1 cellular context compared by ENCODE assay signal in genomic region chr4:182938213-182938645, GRCh38.
TF ChIP-seq lines count a peak whose summit lies in the region.

No MANE protein-coding gene starts in this region.

TF ChIP-seq in GM12878, 131 proteins besides CTCF, POLR2A, EP300 and RAD21 (continued from another document):
- TF ChIP-seq, protein P1, sequence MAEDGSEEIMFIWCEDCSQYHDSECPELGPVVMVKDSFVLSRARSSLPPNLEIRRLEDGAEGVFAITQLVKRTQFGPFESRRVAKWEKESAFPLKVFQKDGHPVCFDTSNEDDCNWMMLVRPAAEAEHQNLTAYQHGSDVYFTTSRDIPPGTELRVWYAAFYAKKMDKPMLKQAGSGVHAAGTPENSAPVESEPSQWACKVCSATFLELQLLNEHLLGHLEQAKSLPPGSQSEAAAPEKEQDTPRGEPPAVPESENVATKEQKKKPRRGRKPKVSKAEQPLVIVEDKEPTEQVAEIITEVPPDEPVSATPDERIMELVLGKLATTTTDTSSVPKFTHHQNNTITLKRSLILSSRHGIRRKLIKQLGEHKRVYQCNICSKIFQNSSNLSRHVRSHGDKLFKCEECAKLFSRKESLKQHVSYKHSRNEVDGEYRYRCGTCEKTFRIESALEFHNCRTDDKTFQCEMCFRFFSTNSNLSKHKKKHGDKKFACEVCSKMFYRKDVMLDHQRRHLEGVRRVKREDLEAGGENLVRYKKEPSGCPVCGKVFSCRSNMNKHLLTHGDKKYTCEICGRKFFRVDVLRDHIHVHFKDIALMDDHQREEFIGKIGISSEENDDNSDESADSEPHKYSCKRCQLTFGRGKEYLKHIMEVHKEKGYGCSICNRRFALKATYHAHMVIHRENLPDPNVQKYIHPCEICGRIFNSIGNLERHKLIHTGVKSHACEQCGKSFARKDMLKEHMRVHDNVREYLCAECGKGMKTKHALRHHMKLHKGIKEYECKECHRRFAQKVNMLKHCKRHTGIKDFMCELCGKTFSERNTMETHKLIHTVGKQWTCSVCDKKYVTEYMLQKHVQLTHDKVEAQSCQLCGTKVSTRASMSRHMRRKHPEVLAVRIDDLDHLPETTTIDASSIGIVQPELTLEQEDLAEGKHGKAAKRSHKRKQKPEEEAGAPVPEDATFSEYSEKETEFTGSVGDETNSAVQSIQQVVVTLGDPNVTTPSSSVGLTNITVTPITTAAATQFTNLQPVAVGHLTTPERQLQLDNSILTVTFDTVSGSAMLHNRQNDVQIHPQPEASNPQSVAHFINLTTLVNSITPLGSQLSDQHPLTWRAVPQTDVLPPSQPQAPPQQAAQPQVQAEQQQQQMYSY (CRISPR knock-in tag; IDR thresholded peaks at IDR 0.05): no peak
- TF ChIP-seq SP1 (IDR thresholded peaks at IDR 0.05; ENCODE audit: low read depth, low read length) (no peak), BCL3 (IDR thresholded peaks at IDR 0.05; ENCODE audit: borderline replicate concordance, insufficient read depth, low read depth, low read length, poor library complexity, severe bottlenecking) (no peak), RB1 (IDR thresholded peaks at IDR 0.05; ENCODE audit: borderline replicate concordance) (peak; percentile 54; the same call in 1 of the 2 replicates), YY1 (IDR thresholded peaks at IDR 0.05; ENCODE audit: low read depth, low read length) (peak; percentile 45; the same call in 1 of the 2 replicates), FOXM1 (IDR thresholded peaks at IDR 0.05; ENCODE audit: low read depth, low read length) (no peak), USF2 (IDR thresholded peaks at IDR 0.05; ENCODE audit: borderline replicate concordance, low read depth, low read length) (no peak), POU2F2 (IDR thresholded peaks at IDR 0.05; ENCODE audit: borderline replicate concordance, low read depth, low read length) (no peak), ZSCAN29 (IDR thresholded peaks at IDR 0.05) (no peak), RCOR1 (conservative IDR thresholded peaks at IDR 0.05; ENCODE audit: low read depth, low read length) (no peak), NFXL1 (IDR thresholded peaks at IDR 0.05; ENCODE audit: borderline replicate concordance) (no peak), LARP7 (IDR thresholded peaks at IDR 0.05) (no peak), ASH2L (IDR thresholded peaks at IDR 0.05; ENCODE audit: borderline replicate concordance, low read depth) (no peak), NR2F1 (conservative IDR thresholded peaks at IDR 0.05) (0 out of 2 replicates have a peak, but pooled peaks have one; percentile 33), POLR2AphosphoS2 (IDR thresholded peaks at IDR 0.05; ENCODE audit: low read depth, low read length) (no peak), TCF3 (IDR thresholded peaks at IDR 0.05; ENCODE audit: borderline replicate concordance, insufficient read depth, low read depth, low read length) (no peak), SMARCA5 (IDR thresholded peaks at IDR 0.05) (0 out of 2 replicates have a peak, but pooled peaks have one; percentile 44), SMC3 (IDR thresholded peaks at IDR 0.05; ENCODE audit: borderline replicate concordance, low read length) (peak; percentile 99), TARDBP (IDR thresholded peaks at IDR 0.05; ENCODE audit: borderline replicate concordance) (0 out of 2 replicates have a peak, but pooled peaks have one; percentile 13), MYC (IDR thresholded peaks at IDR 0.05; ENCODE audit: insufficient read depth, insufficient read length, insufficient replicate concordance, low read length, severe bottlenecking) (no peak)
- TF ChIP-seq, protein P2, sequence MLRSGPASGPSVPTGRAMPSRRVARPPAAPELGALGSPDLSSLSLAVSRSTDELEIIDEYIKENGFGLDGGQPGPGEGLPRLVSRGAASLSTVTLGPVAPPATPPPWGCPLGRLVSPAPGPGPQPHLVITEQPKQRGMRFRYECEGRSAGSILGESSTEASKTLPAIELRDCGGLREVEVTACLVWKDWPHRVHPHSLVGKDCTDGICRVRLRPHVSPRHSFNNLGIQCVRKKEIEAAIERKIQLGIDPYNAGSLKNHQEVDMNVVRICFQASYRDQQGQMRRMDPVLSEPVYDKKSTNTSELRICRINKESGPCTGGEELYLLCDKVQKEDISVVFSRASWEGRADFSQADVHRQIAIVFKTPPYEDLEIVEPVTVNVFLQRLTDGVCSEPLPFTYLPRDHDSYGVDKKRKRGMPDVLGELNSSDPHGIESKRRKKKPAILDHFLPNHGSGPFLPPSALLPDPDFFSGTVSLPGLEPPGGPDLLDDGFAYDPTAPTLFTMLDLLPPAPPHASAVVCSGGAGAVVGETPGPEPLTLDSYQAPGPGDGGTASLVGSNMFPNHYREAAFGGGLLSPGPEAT (IDR thresholded peaks at IDR 0.05; ENCODE audit: low read depth): no peak
